In the genomic region with DNA sequence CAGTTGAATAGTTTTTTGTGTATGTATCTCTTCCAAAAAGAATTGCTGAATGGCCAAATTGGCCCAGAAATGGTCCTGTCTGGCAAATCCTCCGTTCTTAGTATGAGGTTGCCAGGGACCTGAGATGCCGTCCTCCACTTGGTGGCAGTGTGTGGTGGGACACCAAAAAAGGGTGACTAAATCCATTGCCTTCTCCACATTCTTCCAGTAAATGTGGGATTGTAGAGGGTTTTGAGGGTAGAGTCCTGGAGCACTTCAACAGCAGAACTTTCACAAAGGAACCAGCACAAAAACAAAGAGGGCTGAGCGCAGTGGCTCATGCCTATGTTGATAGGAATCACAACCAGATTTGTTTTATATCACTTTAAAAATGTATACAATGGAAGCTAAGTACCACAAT, we compare ENCODE assay signal across 8 cellular contexts.
DNase-seq lines count a peak whose midpoint lies in the region; ATAC-seq and TF ChIP-seq lines count a peak whose summit lies in the region.

No MANE protein-coding gene starts in this region.

- H3K27me3 ChIP-seq in Peyer's patch, result no peaks in the 10 kb centered on the region
- peaks cover 0 to 5% (median 0%) of the 10 kb centered on the region in 45 donors for H3K27me3 ChIP-seq in dorsolateral prefrontal cortex
- H3K27me3 ChIP-seq in neural cell (ENCODE audit: insufficient read depth, low read depth, low read length), result no peaks in the 10 kb centered on the region

- TF ChIP-seq CTCF in HEK293 (tag by site-specific recombination; IDR thresholded peaks at IDR 0.05), result peak; percentile 62
- TF ChIP-seq CTCF in Peyer's patch (IDR thresholded peaks at IDR 0.05), result peak in 4 of 6 experiments; percentile 30 to 51 (median 47)
- TF ChIP-seq CTCF in dorsolateral prefrontal cortex (IDR thresholded peaks at IDR 0.05 in 54 of 56, conservative IDR thresholded peaks at IDR 0.05 in 2 of 56; ENCODE audit: low read depth in 1 of 56, partially characterized antibody in 56 of 56), result peak; percentile 18 to 81 (median 64)
- TF ChIP-seq CTCF in neural cell (IDR thresholded peaks at IDR 0.05; ENCODE audit: poor library complexity, severe bottlenecking), result peak; percentile 26

- no peak for TF ChIP-seq POLR2A in Peyer's patch (IDR thresholded peaks at IDR 0.05)

- no peaks in the 10 kb centered on the region for H3F3A ChIP-seq in neural cell (ENCODE audit: insufficient read depth, low read length, poor library complexity, severe bottlenecking)

- no peak overlapping the region for H3K4me2 ChIP-seq in neural cell (ENCODE audit: low read length)

- no peak for TF ChIP-seq EP300 in neural cell (conservative IDR thresholded peaks at IDR 0.05; ENCODE audit: poor library complexity, severe bottlenecking)

- H3K27ac ChIP-seq in HEK293 (ENCODE audit: extremely low read depth, low read depth, low read length), result no peak overlapping the region
- no peak overlapping the region for H3K27ac ChIP-seq in Peyer's patch
- no peak overlapping the region for H3K27ac ChIP-seq in dorsolateral prefrontal cortex
- H3K27ac ChIP-seq in neural cell (ENCODE audit: low read length), result no peak overlapping the region

- H3K4me3 ChIP-seq in HEK293 (ENCODE audit: low read depth, low read length) (no peak overlapping the region), Peyer's patch (no peak overlapping the region), dorsolateral prefrontal cortex (no peak overlapping the region), neural cell (ENCODE audit: low read length) (no peak overlapping the region)

- DNase-seq in DMS 273 (lab: John Stamatoyannopoulos, UW; ENCODE audit: unreplicated experiment), result peak; percentile 45
- DNase-seq in Peyer's patch, result peak in 1 of 3 donors; percentile 61
- DNase-seq in dorsolateral prefrontal cortex, result peak in 8 of 10 donors; percentile 24 to 75 (median 64)
- DNase-seq in hepatic stellate cell (ENCODE audit: low spot score), result no peak

- H3K36me3 ChIP-seq in HEK293 (ENCODE audit: control insufficient read depth in 2 of 2, insufficient read depth in 1 of 2, low read length in 2 of 2) (no peaks in the 10 kb centered on the region), Peyer's patch (no peaks in the 10 kb centered on the region), neural cell (ENCODE audit: insufficient read depth, low read length) (no peaks in the 10 kb centered on the region)

- CTCF ChIA-PET in HEK293 (lab: Yijun Ruan, JAX), result interaction anchor here (0.6 to 2.7 kb wide), 20 partner anchors 9 to 784 kb away, joined by 3 to 22 read pairs (median 4); no protein-coding TSS in a partner anchor

- no peaks in the 10 kb centered on the region for H3K9me2 ChIP-seq in neural cell (ENCODE audit: insufficient read depth, low read length)

- H3K9me3 ChIP-seq in HEK293 (ENCODE audit: control insufficient read depth, insufficient read depth, low read depth, low read length), result no peaks in the 10 kb centered on the region
- H3K9me3 ChIP-seq in Peyer's patch, result no peaks in the 10 kb centered on the region
- H3K9me3 ChIP-seq in neural cell (ENCODE audit: low read length), result no peaks in the 10 kb centered on the region

- 0 out of 2 replicates have a peak, but pooled peaks cover 3% of the 10 kb centered on the region for H3K4me1 ChIP-seq in HEK293 (ENCODE audit: control insufficient read depth, insufficient read depth, low read length)
- H3K4me1 ChIP-seq in Peyer's patch, result no peaks in the 10 kb centered on the region

- H4K20me1 ChIP-seq in neural cell (ENCODE audit: insufficient read depth), result no peaks in the 10 kb centered on the region

- no peak overlapping the region for H3K9ac ChIP-seq in neural cell (ENCODE audit: low read length)

- POLR2A ChIA-PET in HEK293 (lab: Yijun Ruan, JAX), result no interaction called here

- H2AFZ ChIP-seq in neural cell (ENCODE audit: low read depth, low read length), result no peak overlapping the region

- no peaks in the 10 kb centered on the region for H3K79me2 ChIP-seq in neural cell (replicated peaks; ENCODE audit: insufficient read depth, low read length)

- TF ChIP-seq RAD21 in neural cell (conservative IDR thresholded peaks at IDR 0.05), result peak; percentile 33

- ATAC-seq in HG03378 (IDR thresholded peaks at IDR 0.05; ENCODE audit: unreplicated experiment) (no peak), GM18517 (IDR thresholded peaks at IDR 0.05; ENCODE audit: unreplicated experiment) (no peak)

- intact Hi-C loops in dorsolateral prefrontal cortex (cut with DNase I), result loop anchor here (5.0 to 10.0 kb wide), 3 partner anchors 105 to 305 kb away; a partner anchor contains a TSS

TF ChIP-seq in HEK293, 187 proteins besides CTCF, POLR2A, EP300 and RAD21:
- TF ChIP-seq ZNF335 (tag by site-specific recombination; conservative IDR thresholded peaks at IDR 0.05), result peak; percentile 49
- TF ChIP-seq ZNF830 (tag by site-specific recombination; IDR thresholded peaks at IDR 0.05; ENCODE audit: low read depth), result no peak
- TF ChIP-seq ZNF654 (tag by site-specific recombination; IDR thresholded peaks at IDR 0.05; ENCODE audit: low read depth), result peak; percentile 18; the same call in 1 of the 2 replicates
- TF ChIP-seq, protein P1, sequence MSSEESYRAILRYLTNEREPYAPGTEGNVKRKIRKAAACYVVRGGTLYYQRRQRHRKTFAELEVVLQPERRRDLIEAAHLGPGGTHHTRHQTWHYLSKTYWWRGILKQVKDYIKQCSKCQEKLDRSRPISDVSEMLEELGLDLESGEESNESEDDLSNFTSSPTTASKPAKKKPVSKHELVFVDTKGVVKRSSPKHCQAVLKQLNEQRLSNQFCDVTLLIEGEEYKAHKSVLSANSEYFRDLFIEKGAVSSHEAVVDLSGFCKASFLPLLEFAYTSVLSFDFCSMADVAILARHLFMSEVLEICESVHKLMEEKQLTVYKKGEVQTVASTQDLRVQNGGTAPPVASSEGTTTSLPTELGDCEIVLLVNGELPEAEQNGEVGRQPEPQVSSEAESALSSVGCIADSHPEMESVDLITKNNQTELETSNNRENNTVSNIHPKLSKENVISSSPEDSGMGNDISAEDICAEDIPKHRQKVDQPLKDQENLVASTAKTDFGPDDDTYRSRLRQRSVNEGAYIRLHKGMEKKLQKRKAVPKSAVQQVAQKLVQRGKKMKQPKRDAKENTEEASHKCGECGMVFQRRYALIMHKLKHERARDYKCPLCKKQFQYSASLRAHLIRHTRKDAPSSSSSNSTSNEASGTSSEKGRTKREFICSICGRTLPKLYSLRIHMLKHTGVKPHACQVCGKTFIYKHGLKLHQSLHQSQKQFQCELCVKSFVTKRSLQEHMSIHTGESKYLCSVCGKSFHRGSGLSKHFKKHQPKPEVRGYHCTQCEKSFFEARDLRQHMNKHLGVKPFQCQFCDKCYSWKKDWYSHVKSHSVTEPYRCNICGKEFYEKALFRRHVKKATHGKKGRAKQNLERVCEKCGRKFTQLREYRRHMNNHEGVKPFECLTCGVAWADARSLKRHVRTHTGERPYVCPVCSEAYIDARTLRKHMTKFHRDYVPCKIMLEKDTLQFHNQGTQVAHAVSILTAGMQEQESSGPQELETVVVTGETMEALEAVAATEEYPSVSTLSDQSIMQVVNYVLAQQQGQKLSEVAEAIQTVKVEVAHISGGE (tag by site-specific recombination; conservative IDR thresholded peaks at IDR 0.05; ENCODE audit: low read depth), result peak; percentile 11; the same call in 1 of the 2 replicates
- no peak for TF ChIP-seq ZNF623 (tag by site-specific recombination; IDR thresholded peaks at IDR 0.05)
- TF ChIP-seq ZNF2 (tag by site-specific recombination; IDR thresholded peaks at IDR 0.05), result no peak

TF ChIP-seq in neural cell, 6 proteins besides CTCF, POLR2A, EP300 and RAD21:
- peak; percentile 25 for TF ChIP-seq SMC3 (conservative IDR thresholded peaks at IDR 0.05; ENCODE audit: poor library complexity)
- TF ChIP-seq TAF1 (IDR thresholded peaks at IDR 0.05; ENCODE audit: low read depth), result no peak
